Comparison of ENCODE assay signal across 11 cellular contexts in the genomic region with DNA sequence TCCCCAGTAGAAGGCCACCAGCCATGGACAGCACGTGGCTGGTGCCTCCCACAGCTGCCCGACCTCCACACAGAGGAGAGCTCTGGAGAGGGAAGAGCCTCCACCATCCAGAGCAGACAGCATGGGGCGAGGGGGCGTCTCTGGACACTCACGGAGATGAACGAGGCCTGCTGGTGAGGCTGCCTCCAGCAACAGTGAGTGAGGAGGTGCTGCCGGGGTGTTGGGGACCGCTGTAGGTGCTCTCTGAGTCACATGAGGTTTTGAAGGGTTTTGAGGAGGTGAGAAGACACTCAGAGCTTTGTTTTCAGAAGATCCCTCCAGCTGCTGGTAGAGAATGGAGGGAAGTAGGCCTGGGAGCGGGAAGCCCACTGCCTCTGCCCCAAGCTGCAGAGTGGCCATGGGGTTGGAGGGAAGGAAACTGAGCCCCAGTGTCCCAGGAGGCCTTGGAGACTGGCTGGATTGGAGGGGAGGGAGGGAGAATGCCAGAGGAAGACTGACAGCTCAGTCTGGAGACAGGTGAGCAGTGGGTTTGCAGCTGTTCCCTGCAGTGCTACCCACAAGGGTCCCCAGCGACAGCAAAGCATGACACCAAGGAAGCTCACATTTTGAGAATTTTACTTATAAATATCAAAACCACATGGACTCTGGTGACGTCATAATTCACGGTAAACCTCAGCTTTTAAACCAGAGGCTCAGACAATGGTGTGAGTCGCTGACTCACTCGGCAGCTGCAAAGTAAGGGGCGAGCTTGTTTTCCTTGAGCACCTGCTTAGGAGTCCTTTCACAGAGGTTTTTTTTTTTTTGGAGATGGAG.
DNase-seq lines count a peak whose midpoint lies in the region; ATAC-seq, FAIRE-seq and TF ChIP-seq lines count a peak whose summit lies in the region.
"Had no signal": no experiment of that assay in that cellular context is flagged by ENCODE, and none has a peak within 500 bp of the region (broad histone marks: within the 10 kb centered on the region; RNA-seq: fewer than 3 reads in every experiment).

No MANE protein-coding gene starts in this region.

- peak; percentile 72 for ATAC-seq in activated T-helper 17 cell treated with anti-CD3 and anti-CD28 coated beads, Interleukin-2, amount 50 U/mL, for 72 hours (replicated peaks)

- H3K4me3 ChIP-seq in keratinocyte (ENCODE audit: control insufficient read depth in 2 of 3, extremely low read depth in 1 of 3, insufficient read depth in 2 of 3, low read depth in 1 of 3, low read length in 3 of 3): no peak overlapping the region

- peaks cover 4% of the 10 kb centered on the region for H3K4me1 ChIP-seq in keratinocyte (ENCODE audit: control insufficient read depth, extremely low read depth, insufficient read depth, low read length)

- H3K79me2 ChIP-seq in keratinocyte (ENCODE audit: control insufficient read depth, insufficient read depth, low read length): no peaks in the 10 kb centered on the region

- no peak overlapping the region for H3K9ac ChIP-seq in keratinocyte (ENCODE audit: control insufficient read depth, extremely low read depth, insufficient read depth, low read length)

- no peaks in the 10 kb centered on the region for H3K36me3 ChIP-seq in keratinocyte (ENCODE audit: control insufficient read depth in 2 of 2, extremely low read depth in 1 of 2, insufficient read depth in 2 of 2, low read length in 2 of 2)

- H3K4me3 Mint-ChIP-seq in activated T-helper 17 cell treated with anti-CD3 and anti-CD28 coated beads, Interleukin-2, amount 50 U/mL, for 72 hours: no peak overlapping the region
- H3K4me3 Mint-ChIP-seq: H9 had no signal

- H2AFZ ChIP-seq in keratinocyte (ENCODE audit: control insufficient read depth, low read length): no peak overlapping the region

- DNase-seq in AG20443 (ENCODE audit: low spot score) (peak; percentile 67), HCEC 1CT (peak; percentile 74), keratinocyte (ENCODE audit: low read depth, low spot score) (no peak), NCI-H1930 (lab: John Stamatoyannopoulos, UW) (no peak), retina (no peak), substantia nigra (lab: John Stamatoyannopoulos, UW) (no peak)
- DNase-seq in stimulated activated CD4-positive, alpha-beta T cell treated with anti-CD3 and anti-CD28 coated beads, Interleukin-4, amount 100 ng/mL, for 1 hour: no peak
- DNase-seq: H9, hippocampal formation, SIG-M5 had no signal

- H3K27me3 ChIP-seq in keratinocyte (ENCODE audit: control insufficient read depth, extremely low read depth, insufficient read depth, low read length): no peaks in the 10 kb centered on the region

- H3K4me1 Mint-ChIP-seq in activated T-helper 17 cell treated with anti-CD3 and anti-CD28 coated beads, Interleukin-2, amount 50 U/mL, for 72 hours: no peaks in the 10 kb centered on the region

- no peaks in the 10 kb centered on the region for H3K9me3 Mint-ChIP-seq in activated T-helper 17 cell treated with anti-CD3 and anti-CD28 coated beads, Interleukin-2, amount 50 U/mL, for 72 hours

- no peaks in the 10 kb centered on the region for H3K9me3 ChIP-seq in keratinocyte (ENCODE audit: control insufficient read depth, low read depth, low read length)

- no peak for FAIRE-seq in keratinocyte (lab: Jason Lieb, UNC)

- no peak for TF ChIP-seq CTCF in keratinocyte (optimal IDR thresholded peaks at IDR 0.05 in 1 of 3, IDR thresholded peaks at IDR 0.05 in 1 of 3, conservative IDR thresholded peaks at IDR 0.05 in 1 of 3; ENCODE audit: extremely low read depth in 1 of 3, insufficient read depth in 2 of 3, low read length in 3 of 3)

- H4K20me1 ChIP-seq in keratinocyte (ENCODE audit: control insufficient read depth, extremely low read depth, insufficient read depth, low read length): no peaks in the 10 kb centered on the region

- dilution Hi-C loops in keratinocyte (cut with MboI; ENCODE audit: extremely low pct_ligation_motif_present, low sequenced_read_pairs): no loop called here

- no peaks in the 10 kb centered on the region for H3K36me3 Mint-ChIP-seq in activated T-helper 17 cell treated with anti-CD3 and anti-CD28 coated beads, Interleukin-2, amount 50 U/mL, for 72 hours (ENCODE audit: low read depth)

- no peak overlapping the region for H3K27ac Mint-ChIP-seq in activated T-helper 17 cell treated with anti-CD3 and anti-CD28 coated beads, Interleukin-2, amount 50 U/mL, for 72 hours

- no peaks in the 10 kb centered on the region for H3K9me1 ChIP-seq in keratinocyte (ENCODE audit: control insufficient read depth, extremely low read depth, insufficient read depth, low read length)

- peak overlapping the region; percentile 35 for H3K4me2 ChIP-seq in keratinocyte (ENCODE audit: control insufficient read depth, extremely low read depth, insufficient read depth, low read depth, low read length)

- H3K27ac ChIP-seq in keratinocyte (ENCODE audit: control insufficient read depth, insufficient read depth, low read length) (no peak overlapping the region), substantia nigra (ENCODE audit: low read depth, low read length, poor library complexity, severe bottlenecking) (no peak overlapping the region)

- peaks cover 7% of the 10 kb centered on the region for H3K27me3 Mint-ChIP-seq in activated T-helper 17 cell treated with anti-CD3 and anti-CD28 coated beads, Interleukin-2, amount 50 U/mL, for 72 hours

Comparison
In these comparisons a context has a peak if more than half of its experiments do, and no peak if none do; other contexts are left out.
1. DNase-seq: peak in AG20443 (single experiment) and HCEC 1CT (single experiment); none in keratinocyte (single experiment), NCI-H1930 (0 of 2), stimulated activated CD4-positive, alpha-beta T cell treated with anti-CD3 and anti-CD28 coated beads, Interleukin-4, amount 100 ng/mL, for 1 hour (single experiment), retina (single experiment) and substantia nigra (0 of 49).